1 cellular context compared by ENCODE assay signal in the genomic region with DNA sequence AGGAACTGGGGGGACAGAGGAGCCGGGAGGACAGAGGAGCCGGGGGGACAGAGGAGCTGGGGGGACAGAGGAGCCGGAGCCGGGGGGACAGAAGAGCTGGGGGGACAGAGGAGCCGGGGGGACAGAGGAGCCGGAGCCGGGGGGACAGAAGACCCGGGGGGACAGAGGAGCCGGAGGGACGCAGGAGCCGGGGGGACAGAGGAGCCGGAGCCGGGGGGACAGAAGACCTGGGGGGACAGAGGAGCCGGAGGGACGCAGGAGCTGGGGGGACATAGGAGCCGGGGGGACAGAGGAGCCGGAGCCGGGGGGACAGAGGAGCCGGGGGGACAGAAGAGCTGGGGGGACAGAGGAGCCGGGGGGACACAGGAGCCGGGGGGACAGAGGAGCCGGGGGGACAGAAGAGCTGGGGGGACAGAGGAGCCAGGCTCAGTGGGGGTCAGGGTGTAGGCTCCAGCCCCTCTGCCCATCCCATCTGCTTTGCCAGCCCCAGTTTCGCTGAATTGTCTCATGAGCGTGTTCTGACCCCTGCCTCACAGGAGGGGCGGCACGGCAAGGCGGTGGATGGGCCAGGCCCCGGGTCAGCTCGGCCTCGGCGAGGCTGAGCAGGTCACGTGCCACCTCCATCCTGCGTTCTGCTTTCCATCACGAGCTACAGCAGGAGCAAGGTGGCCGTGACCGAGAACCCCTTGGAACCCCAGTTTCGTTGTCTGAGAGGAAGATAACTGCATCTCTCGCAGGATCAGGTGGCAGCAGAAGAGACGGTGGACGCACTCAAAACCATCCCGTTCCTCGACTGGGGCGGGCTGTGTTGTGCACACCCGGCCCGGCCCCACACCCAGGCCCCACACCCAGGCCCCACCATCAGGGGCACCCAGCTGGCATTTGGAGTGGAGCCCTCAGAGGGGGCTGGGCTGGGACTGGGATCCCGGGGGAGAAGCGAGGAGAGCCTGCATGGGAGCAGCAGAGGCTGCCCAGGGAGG.
TF ChIP-seq lines count a peak whose summit lies in the region.

No MANE protein-coding gene starts in this region.

TF ChIP-seq in K562, 482 proteins besides CTCF, POLR2A, EP300 and RAD21 (continued from another document and continues in another):
- TF ChIP-seq, protein P1, sequence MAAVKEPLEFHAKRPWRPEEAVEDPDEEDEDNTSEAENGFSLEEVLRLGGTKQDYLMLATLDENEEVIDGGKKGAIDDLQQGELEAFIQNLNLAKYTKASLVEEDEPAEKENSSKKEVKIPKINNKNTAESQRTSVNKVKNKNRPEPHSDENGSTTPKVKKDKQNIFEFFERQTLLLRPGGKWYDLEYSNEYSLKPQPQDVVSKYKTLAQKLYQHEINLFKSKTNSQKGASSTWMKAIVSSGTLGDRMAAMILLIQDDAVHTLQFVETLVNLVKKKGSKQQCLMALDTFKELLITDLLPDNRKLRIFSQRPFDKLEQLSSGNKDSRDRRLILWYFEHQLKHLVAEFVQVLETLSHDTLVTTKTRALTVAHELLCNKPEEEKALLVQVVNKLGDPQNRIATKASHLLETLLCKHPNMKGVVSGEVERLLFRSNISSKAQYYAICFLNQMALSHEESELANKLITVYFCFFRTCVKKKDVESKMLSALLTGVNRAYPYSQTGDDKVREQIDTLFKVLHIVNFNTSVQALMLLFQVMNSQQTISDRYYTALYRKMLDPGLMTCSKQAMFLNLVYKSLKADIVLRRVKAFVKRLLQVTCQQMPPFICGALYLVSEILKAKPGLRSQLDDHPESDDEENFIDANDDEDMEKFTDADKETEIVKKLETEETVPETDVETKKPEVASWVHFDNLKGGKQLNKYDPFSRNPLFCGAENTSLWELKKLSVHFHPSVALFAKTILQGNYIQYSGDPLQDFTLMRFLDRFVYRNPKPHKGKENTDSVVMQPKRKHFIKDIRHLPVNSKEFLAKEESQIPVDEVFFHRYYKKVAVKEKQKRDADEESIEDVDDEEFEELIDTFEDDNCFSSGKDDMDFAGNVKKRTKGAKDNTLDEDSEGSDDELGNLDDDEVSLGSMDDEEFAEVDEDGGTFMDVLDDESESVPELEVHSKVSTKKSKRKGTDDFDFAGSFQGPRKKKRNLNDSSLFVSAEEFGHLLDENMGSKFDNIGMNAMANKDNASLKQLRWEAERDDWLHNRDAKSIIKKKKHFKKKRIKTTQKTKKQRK (IDR thresholded peaks at IDR 0.05; ENCODE audit: borderline replicate concordance, low read depth, low read length), result no peak
- TF ChIP-seq PYGO2 (tag; IDR thresholded peaks at IDR 0.05) (no peak), ZNF696 (CRISPR knock-in tag; conservative IDR thresholded peaks at IDR 0.05) (no peak), ZNF146 (CRISPR knock-in tag; IDR thresholded peaks at IDR 0.05; ENCODE audit: unreplicated experiment) (no peak), PTTG1 (tag; IDR thresholded peaks at IDR 0.05; ENCODE audit: low read depth) (no peak), ZKSCAN1 (IDR thresholded peaks at IDR 0.05; ENCODE audit: low read depth, low read length) (no peak), KAT7 (CRISPR knock-in tag; IDR thresholded peaks at IDR 0.05; ENCODE audit: borderline replicate concordance) (peak; percentile 75; the same call in 1 of the 2 replicates), POLR2B (IDR thresholded peaks at IDR 0.05; ENCODE audit: low read depth, partially characterized antibody) (no peak), ZNF76 (CRISPR knock-in tag; IDR thresholded peaks at IDR 0.05; ENCODE audit: borderline replicate concordance) (no peak), ZNF79 (CRISPR knock-in tag; IDR thresholded peaks at IDR 0.05; ENCODE audit: low read depth) (no peak), ZNF263 (CRISPR knock-in tag; IDR thresholded peaks at IDR 0.05; ENCODE audit: borderline replicate concordance) (peak; percentile 75), ZNF785 (CRISPR knock-in tag; IDR thresholded peaks at IDR 0.05) (no peak), SREBF2 (CRISPR knock-in tag; IDR thresholded peaks at IDR 0.05) (no peak), SIX5 (IDR thresholded peaks at IDR 0.05; ENCODE audit: borderline replicate concordance in 1 of 2, insufficient read depth in 1 of 2, low read depth in 1 of 2, low read length in 2 of 2) (no peak)
- TF ChIP-seq, protein P2, sequence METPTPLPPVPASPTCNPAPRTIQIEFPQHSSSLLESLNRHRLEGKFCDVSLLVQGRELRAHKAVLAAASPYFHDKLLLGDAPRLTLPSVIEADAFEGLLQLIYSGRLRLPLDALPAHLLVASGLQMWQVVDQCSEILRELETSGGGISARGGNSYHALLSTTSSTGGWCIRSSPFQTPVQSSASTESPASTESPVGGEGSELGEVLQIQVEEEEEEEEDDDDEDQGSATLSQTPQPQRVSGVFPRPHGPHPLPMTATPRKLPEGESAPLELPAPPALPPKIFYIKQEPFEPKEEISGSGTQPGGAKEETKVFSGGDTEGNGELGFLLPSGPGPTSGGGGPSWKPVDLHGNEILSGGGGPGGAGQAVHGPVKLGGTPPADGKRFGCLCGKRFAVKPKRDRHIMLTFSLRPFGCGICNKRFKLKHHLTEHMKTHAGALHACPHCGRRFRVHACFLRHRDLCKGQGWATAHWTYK (CRISPR knock-in tag; IDR thresholded peaks at IDR 0.05), result peak; percentile 54; the same call in 1 of the 2 replicates
- TF ChIP-seq, protein P3, sequence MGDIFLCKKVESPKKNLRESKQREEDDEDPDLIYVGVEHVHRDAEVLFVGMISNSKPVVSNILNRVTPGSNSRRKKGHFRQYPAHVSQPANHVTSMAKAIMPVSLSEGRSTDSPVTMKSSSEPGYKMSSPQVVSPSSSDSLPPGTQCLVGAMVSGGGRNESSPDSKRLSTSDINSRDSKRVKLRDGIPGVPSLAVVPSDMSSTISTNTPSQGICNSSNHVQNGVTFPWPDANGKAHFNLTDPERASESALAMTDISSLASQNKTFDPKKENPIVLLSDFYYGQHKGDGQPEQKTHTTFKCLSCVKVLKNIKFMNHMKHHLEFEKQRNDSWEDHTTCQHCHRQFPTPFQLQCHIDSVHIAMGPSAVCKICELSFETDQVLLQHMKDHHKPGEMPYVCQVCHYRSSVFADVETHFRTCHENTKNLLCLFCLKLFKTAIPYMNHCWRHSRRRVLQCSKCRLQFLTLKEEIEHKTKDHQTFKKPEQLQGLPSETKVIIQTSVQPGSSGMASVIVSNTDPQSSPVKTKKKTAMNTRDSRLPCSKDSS (IDR thresholded peaks at IDR 0.05; ENCODE audit: low read depth, partially characterized antibody), result no peak
- TF ChIP-seq, protein P4, sequence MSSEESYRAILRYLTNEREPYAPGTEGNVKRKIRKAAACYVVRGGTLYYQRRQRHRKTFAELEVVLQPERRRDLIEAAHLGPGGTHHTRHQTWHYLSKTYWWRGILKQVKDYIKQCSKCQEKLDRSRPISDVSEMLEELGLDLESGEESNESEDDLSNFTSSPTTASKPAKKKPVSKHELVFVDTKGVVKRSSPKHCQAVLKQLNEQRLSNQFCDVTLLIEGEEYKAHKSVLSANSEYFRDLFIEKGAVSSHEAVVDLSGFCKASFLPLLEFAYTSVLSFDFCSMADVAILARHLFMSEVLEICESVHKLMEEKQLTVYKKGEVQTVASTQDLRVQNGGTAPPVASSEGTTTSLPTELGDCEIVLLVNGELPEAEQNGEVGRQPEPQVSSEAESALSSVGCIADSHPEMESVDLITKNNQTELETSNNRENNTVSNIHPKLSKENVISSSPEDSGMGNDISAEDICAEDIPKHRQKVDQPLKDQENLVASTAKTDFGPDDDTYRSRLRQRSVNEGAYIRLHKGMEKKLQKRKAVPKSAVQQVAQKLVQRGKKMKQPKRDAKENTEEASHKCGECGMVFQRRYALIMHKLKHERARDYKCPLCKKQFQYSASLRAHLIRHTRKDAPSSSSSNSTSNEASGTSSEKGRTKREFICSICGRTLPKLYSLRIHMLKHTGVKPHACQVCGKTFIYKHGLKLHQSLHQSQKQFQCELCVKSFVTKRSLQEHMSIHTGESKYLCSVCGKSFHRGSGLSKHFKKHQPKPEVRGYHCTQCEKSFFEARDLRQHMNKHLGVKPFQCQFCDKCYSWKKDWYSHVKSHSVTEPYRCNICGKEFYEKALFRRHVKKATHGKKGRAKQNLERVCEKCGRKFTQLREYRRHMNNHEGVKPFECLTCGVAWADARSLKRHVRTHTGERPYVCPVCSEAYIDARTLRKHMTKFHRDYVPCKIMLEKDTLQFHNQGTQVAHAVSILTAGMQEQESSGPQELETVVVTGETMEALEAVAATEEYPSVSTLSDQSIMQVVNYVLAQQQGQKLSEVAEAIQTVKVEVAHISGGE (CRISPR knock-in tag; IDR thresholded peaks at IDR 0.05), result peak in 1 of 3 experiments; percentile 53; a peak in 1 of 6 replicates
- TF ChIP-seq, protein P5, sequence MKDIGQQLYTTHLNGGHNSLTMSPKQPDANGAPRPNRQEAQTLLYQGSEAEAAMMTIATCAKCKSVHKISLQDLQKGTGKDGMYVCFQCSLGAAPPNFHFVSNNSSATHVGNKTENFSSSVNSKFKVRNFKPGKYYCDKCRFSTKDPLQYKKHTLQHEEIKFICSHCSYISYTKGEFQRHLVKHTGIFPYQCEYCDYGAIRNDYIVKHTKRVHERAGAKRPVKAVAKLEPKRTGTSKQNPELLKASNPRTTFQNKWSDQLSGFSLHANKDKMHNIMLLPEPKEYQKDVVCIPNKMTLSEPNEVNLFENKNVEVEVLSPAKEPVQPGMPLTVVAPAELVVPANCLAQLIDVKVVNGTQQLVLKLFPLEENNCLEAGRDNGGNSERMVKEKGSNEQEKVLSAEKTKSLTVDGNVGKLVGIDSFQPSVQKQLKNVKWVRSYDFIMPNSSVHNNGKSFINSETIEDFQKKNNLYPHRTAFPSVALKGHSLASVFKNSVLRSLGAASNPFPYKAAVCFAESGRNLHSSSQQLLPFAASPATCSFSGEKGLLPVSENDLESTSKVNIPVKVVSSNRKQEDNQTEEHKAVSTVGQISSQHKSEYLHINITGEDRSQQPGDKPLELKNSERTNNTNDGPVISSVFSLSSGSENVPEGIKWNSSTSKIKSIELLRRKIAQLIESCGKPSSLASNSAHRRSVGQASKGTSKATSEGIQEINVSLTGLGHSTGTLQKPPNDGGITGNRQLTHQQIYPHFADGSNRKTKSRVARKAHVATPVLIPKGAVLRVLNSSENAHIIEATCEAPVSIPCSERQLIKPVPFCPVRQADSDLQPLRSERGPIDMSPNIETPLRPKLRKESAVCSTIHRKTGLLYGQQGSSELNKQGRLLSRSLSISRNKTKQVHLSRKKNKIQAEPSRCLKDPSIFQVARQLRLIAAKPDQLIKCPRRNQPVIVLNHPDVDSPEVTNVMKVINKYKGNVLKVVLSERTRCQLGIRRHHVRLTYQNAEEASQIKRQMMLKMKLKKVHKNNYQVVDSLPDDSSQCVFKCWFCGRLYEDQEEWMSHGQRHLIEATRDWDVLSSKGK (CRISPR knock-in tag; IDR thresholded peaks at IDR 0.05), result no peak
- TF ChIP-seq, protein P6, sequence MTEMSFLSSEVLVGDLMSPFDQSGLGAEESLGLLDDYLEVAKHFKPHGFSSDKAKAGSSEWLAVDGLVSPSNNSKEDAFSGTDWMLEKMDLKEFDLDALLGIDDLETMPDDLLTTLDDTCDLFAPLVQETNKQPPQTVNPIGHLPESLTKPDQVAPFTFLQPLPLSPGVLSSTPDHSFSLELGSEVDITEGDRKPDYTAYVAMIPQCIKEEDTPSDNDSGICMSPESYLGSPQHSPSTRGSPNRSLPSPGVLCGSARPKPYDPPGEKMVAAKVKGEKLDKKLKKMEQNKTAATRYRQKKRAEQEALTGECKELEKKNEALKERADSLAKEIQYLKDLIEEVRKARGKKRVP (CRISPR knock-in tag; IDR thresholded peaks at IDR 0.05), result no peak
- TF ChIP-seq, protein P7, sequence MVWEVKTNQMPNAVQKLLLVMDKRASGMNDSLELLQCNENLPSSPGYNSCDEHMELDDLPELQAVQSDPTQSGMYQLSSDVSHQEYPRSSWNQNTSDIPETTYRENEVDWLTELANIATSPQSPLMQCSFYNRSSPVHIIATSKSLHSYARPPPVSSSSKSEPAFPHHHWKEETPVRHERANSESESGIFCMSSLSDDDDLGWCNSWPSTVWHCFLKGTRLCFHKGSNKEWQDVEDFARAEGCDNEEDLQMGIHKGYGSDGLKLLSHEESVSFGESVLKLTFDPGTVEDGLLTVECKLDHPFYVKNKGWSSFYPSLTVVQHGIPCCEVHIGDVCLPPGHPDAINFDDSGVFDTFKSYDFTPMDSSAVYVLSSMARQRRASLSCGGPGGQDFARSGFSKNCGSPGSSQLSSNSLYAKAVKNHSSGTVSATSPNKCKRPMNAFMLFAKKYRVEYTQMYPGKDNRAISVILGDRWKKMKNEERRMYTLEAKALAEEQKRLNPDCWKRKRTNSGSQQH (CRISPR knock-in tag; IDR thresholded peaks at IDR 0.05), result no peak
- TF ChIP-seq, protein P8, sequence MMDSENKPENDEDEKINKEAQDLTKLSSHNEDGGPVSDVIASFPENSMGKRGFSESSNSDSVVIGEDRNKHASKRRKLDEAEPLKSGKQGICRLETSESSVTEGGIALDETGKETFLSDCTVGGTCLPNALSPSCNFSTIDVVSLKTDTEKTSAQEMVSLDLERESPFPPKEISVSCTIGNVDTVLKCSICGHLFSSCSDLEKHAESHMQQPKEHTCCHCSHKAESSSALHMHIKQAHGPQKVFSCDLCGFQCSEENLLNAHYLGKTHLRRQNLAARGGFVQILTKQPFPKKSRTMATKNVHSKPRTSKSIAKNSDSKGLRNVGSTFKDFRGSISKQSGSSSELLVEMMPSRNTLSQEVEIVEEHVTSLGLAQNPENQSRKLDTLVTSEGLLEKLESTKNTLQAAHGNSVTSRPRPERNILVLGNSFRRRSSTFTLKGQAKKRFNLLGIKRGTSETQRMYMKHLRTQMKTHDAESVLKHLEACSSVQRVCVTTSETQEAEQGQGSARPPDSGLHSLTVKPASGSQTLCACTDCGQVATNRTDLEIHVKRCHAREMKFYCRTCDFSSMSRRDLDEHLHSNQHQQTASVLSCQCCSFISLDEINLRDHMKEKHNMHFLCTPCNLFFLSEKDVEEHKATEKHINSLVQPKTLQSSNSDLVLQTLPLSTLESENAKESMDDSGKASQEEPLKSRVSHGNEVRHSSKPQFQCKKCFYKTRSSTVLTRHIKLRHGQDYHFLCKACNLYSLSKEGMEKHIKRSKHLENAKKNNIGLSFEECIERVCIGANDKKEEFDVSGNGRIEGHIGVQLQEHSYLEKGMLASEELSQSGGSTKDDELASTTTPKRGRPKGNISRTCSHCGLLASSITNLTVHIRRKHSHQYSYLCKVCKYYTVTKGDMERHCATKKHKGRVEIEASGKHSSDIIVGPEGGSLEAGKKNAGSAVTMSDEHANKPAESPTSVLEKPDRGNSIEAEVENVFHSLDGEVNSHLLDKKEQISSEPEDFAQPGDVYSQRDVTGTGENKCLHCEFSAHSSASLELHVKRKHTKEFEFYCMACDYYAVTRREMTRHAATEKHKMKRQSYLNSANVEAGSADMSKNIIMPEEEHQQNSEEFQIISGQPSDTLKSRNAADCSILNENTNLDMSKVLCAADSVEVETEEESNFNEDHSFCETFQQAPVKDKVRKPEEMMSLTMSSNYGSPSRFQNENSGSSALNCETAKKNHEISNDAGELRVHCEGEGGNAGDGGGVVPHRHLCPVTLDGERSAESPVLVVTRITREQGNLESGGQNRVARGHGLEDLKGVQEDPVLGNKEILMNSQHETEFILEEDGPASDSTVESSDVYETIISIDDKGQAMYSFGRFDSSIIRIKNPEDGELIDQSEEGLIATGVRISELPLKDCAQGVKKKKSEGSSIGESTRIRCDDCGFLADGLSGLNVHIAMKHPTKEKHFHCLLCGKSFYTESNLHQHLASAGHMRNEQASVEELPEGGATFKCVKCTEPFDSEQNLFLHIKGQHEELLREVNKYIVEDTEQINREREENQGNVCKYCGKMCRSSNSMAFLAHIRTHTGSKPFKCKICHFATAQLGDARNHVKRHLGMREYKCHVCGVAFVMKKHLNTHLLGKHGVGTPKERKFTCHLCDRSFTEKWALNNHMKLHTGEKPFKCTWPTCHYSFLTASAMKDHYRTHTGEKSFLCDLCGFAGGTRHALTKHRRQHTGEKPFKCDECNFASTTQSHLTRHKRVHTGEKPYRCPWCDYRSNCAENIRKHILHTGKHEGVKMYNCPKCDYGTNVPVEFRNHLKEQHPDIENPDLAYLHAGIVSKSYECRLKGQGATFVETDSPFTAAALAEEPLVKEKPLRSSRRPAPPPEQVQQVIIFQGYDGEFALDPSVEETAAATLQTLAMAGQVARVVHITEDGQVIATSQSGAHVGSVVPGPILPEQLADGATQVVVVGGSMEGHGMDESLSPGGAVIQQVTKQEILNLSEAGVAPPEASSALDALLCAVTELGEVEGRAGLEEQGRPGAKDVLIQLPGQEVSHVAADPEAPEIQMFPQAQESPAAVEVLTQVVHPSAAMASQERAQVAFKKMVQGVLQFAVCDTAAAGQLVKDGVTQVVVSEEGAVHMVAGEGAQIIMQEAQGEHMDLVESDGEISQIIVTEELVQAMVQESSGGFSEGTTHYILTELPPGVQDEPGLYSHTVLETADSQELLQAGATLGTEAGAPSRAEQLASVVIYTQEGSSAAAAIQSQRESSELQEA (IDR thresholded peaks at IDR 0.05; ENCODE audit: low read depth), result no peak
